Comparison of ENCODE assay signal across 1 cellular context in the genomic region with DNA sequence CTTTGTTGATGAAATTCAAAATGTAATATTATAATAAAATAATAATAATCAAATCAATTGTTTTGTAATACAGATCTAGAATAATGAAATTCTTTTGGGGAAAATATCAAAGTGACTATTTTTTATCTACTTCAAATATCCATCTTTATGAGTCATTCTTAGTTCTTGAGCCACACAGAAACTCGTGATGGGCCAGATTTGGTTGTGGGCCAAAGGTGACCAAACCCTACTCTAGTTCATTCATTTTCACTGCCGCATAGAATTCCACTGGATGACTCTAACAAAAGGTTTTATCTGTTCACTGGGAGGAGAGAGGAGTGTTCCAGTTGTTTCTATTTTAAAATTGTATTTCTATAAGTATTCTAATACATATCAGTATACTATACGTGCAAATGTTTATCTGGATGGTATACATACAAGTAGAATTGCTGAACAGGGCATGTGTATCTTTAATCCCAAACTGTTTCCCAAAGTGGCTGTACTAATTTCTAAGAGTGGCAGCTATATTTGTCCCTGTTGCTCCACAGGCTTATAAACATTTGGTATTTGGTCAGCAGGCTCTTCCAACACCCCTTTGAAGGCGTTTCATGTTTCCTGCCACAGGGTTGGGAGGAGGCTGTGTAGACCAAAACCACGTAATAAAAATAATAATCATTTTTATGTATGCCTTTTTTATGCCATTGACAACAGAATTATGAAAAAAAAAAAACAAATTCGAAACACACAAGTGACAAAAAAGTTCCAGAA.
TF ChIP-seq lines count a peak whose summit lies in the region.

No MANE protein-coding gene starts in this region.

TF ChIP-seq in H1, 55 proteins besides CTCF, POLR2A, EP300 and RAD21:
- no peak for TF ChIP-seq TCF12 (IDR thresholded peaks at IDR 0.05; ENCODE audit: low read depth, low read length)
- TF ChIP-seq BRCA1 (IDR thresholded peaks at IDR 0.05; ENCODE audit: low read depth, low read length), result no peak
- TF ChIP-seq BCL11A (IDR thresholded peaks at IDR 0.05; ENCODE audit: low read depth in 2 of 2, low read length in 2 of 2), result no peak
- no peak for TF ChIP-seq RXRA (IDR thresholded peaks at IDR 0.05; ENCODE audit: insufficient read depth, low read depth, low read length)
- no peak for TF ChIP-seq NRF1 (IDR thresholded peaks at IDR 0.05; ENCODE audit: low read depth, low read length)
- no peak for TF ChIP-seq SP2 (IDR thresholded peaks at IDR 0.05; ENCODE audit: low read length)
- no peak for TF ChIP-seq TAF1 (IDR thresholded peaks at IDR 0.05; ENCODE audit: low read depth, low read length)
- TF ChIP-seq KDM1A (IDR thresholded peaks at IDR 0.05; ENCODE audit: borderline replicate concordance, low read length), result no peak
- TF ChIP-seq CHD2 (IDR thresholded peaks at IDR 0.05; ENCODE audit: low read length), result no peak
- TF ChIP-seq KDM4A (IDR thresholded peaks at IDR 0.05; ENCODE audit: low read depth, low read length, severe bottlenecking), result no peak
- no peak for TF ChIP-seq POLR2AphosphoS5 (IDR thresholded peaks at IDR 0.05; ENCODE audit: low read depth, low read length)
- TF ChIP-seq TEAD4 (IDR thresholded peaks at IDR 0.05; ENCODE audit: low read depth, low read length), result no peak
- TF ChIP-seq PHF8 (conservative IDR thresholded peaks at IDR 0.05; ENCODE audit: low read depth, low read length), result no peak
- TF ChIP-seq EGR1 (IDR thresholded peaks at IDR 0.05; ENCODE audit: borderline replicate concordance, low read depth, low read length), result no peak
- no peak for TF ChIP-seq MAFK (IDR thresholded peaks at IDR 0.05; ENCODE audit: low read depth, low read length)
- TF ChIP-seq SP4 (IDR thresholded peaks at IDR 0.05; ENCODE audit: low read length), result no peak
- no peak for TF ChIP-seq E2F6 (IDR thresholded peaks at IDR 0.05)
- no peak for TF ChIP-seq NANOG (IDR thresholded peaks at IDR 0.05; ENCODE audit: insufficient read depth, low read depth, low read length, poor library complexity, severe bottlenecking)
- no peak for TF ChIP-seq ASH2L (IDR thresholded peaks at IDR 0.05; ENCODE audit: low read length)
